7 cellular contexts compared by ENCODE assay signal in genomic region chr7:30136339-30136738, GRCh38. TPM values are rescaled to one million over a fixed set of nuclear protein-coding genes. Genes with fewer than 3 reads are reported as not detected.
DNase-seq lines count a peak whose midpoint lies in the region; ATAC-seq and TF ChIP-seq lines count a peak whose summit lies in the region.

No MANE protein-coding gene starts in this region.

- DNase-seq in HFF-Myc (ENCODE audit: extremely low read depth, low read depth) (no peak), right cardiac atrium (peak in 1 of 3 donors; percentile 68), mesenteric fat pad (ENCODE audit: low spot score) (no peak), NCI-H1930 (lab: John Stamatoyannopoulos, UW) (no peak)

- WGBS in right cardiac atrium: 23% methylated on average over 24 of the region's 24 CpGs

- no peaks in the 10 kb centered on the region for H3K27me3 ChIP-seq in right cardiac atrium (ENCODE audit: control insufficient read depth, insufficient read depth)

- peaks cover 6% of the 10 kb centered on the region for H3K4me1 ChIP-seq in right cardiac atrium (ENCODE audit: control insufficient read depth, insufficient read depth, low read length)

- ATAC-seq in right cardiac atrium (peak; percentile 1 to 3), HG02588 (IDR thresholded peaks at IDR 0.05; ENCODE audit: unreplicated experiment) (no peak)

- intact Hi-C loops in right cardiac atrium (cut with DNase I): no loop called here

- peak overlapping the region; percentile 81 for H3K4me3 ChIP-seq in HFF-Myc (replicated peaks; ENCODE audit: low read depth, low read length)
- H3K4me3 ChIP-seq in right cardiac atrium (ENCODE audit: low read length): peak overlapping the region; percentile 78
- H3K4me3 ChIP-seq in skin epidermis: peak overlapping the region; percentile 53 to 97 (median 84)

- H3K27ac ChIP-seq in VCaP (peak overlapping the region; percentile 84), right cardiac atrium (ENCODE audit: low read length) (no peak overlapping the region), skin epidermis (peak overlapping the region in 12 of 21 experiments; percentile 37 to 93 (median 86))

- H3K9me3 ChIP-seq in right cardiac atrium (ENCODE audit: control insufficient read depth, low read length): no peaks in the 10 kb centered on the region

- TF ChIP-seq CTCF in HFF-Myc (IDR thresholded peaks at IDR 0.05; ENCODE audit: low read depth, low read length, missing control alignments): no peak
- no peak for TF ChIP-seq CTCF in VCaP (conservative IDR thresholded peaks at IDR 0.05)

RNA-seq across cellular contexts. Expression of gene MTURN, which starts 1.6 kb away (rescaled TPM):
- 10 to 100 TPM; 25.3 to 50.8 (median 33.4) TPM for total RNA-seq in right cardiac atrium
- polyA plus RNA-seq in right cardiac atrium: 15.0 TPM
- total RNA-seq in mesenteric fat pad: 113 TPM
